ENCODE assay signal across 1 cellular context in genomic region chr22:19691721-19692341, GRCh38.
TF ChIP-seq lines count a peak whose summit lies in the region.

No MANE protein-coding gene starts in this region.

TF ChIP-seq in K562, 482 proteins besides CTCF, POLR2A, EP300 and RAD21 (continued from another document and continues in another):
- TF ChIP-seq ZNF398 (CRISPR knock-in tag; IDR thresholded peaks at IDR 0.05) (no peak), ZNF124 (CRISPR knock-in tag; IDR thresholded peaks at IDR 0.05) (no peak), SMAD2 (IDR thresholded peaks at IDR 0.05; ENCODE audit: low read depth, low read length) (no peak), ATF1 (CRISPR knock-in tag; IDR thresholded peaks at IDR 0.05) (no peak), ATF1 (tag; IDR thresholded peaks at IDR 0.05) (peak; percentile 69), KDM2B (CRISPR knock-in tag; IDR thresholded peaks at IDR 0.05) (0 out of 2 replicates have a peak, but pooled peaks have one; percentile 73), MAFG (tag; conservative IDR thresholded peaks at IDR 0.05) (peak; percentile 78), RNF219 (CRISPR knock-in tag; IDR thresholded peaks at IDR 0.05) (no peak), HIVEP1 (CRISPR knock-in tag; IDR thresholded peaks at IDR 0.05) (no peak), NR2C1 (IDR thresholded peaks at IDR 0.05) (no peak), NR2C1 (tag; IDR thresholded peaks at IDR 0.05) (0 out of 2 replicates have a peak, but pooled peaks have one; percentile 11), TBL1XR1 (IDR thresholded peaks at IDR 0.05; ENCODE audit: low read length in 2 of 2) (peak; percentile 52 to 62; a peak in 2 of 4 replicates), ZNF316 (IDR thresholded peaks at IDR 0.05) (peak; percentile 92), NFE2 (IDR thresholded peaks at IDR 0.05; ENCODE audit: low read depth) (peak; percentile 80), RAD51 (IDR thresholded peaks at IDR 0.05; ENCODE audit: borderline replicate concordance, low read depth) (no peak), NR3C1 (CRISPR knock-in tag; IDR thresholded peaks at IDR 0.05) (no peak), ZNF589 (CRISPR knock-in tag; IDR thresholded peaks at IDR 0.05; ENCODE audit: low read depth) (peak; percentile 34; the same call in 1 of the 2 replicates), E2F5 (CRISPR knock-in tag; IDR thresholded peaks at IDR 0.05) (no peak), ZNF165 (CRISPR knock-in tag; IDR thresholded peaks at IDR 0.05; ENCODE audit: borderline replicate concordance) (0 out of 2 replicates have a peak, but pooled peaks have one; percentile 31), CTCFL (IDR thresholded peaks at IDR 0.05; ENCODE audit: borderline replicate concordance, insufficient read depth, low read depth, low read length, poor library complexity, severe bottlenecking) (no peak), PRPF4 (IDR thresholded peaks at IDR 0.05; ENCODE audit: insufficient read depth, low read depth, low read length, poor library complexity, severe bottlenecking) (no peak), ZBTB40 (IDR thresholded peaks at IDR 0.05) (peak; percentile 71), ZBTB40 (CRISPR knock-in tag; IDR thresholded peaks at IDR 0.05) (peak; percentile 54), SOX6 (IDR thresholded peaks at IDR 0.05) (peak; percentile 60; the same call in 1 of the 2 replicates), MAFF (IDR thresholded peaks at IDR 0.05; ENCODE audit: low read length) (peak; percentile 2), MYC (IDR thresholded peaks at IDR 0.05; ENCODE audit: low read depth, low read length) (peak; percentile 40; the same call in 1 of the 2 replicates), MYC (CRISPR knock-in tag; IDR thresholded peaks at IDR 0.05; ENCODE audit: borderline replicate concordance, low read depth) (no peak), ZNF197 (CRISPR knock-in tag; IDR thresholded peaks at IDR 0.05; ENCODE audit: low read depth) (no peak), ZEB2 (IDR thresholded peaks at IDR 0.05) (0 out of 2 replicates have a peak, but pooled peaks have one; percentile 68), ZNF140 (CRISPR knock-in tag; IDR thresholded peaks at IDR 0.05) (no peak), ZNF224 (CRISPR knock-in tag; IDR thresholded peaks at IDR 0.05) (no peak)
- TF ChIP-seq, protein P1, sequence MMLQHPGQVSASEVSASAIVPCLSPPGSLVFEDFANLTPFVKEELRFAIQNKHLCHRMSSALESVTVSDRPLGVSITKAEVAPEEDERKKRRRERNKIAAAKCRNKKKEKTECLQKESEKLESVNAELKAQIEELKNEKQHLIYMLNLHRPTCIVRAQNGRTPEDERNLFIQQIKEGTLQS (IDR thresholded peaks at IDR 0.05) = no peak
- TF ChIP-seq, protein P1 (CRISPR knock-in tag; conservative IDR thresholded peaks at IDR 0.05) = peak; percentile 91
- TF ChIP-seq, protein P2, sequence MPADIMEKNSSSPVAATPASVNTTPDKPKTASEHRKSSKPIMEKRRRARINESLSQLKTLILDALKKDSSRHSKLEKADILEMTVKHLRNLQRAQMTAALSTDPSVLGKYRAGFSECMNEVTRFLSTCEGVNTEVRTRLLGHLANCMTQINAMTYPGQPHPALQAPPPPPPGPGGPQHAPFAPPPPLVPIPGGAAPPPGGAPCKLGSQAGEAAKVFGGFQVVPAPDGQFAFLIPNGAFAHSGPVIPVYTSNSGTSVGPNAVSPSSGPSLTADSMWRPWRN (IDR thresholded peaks at IDR 0.05; ENCODE audit: low read depth) = peak; percentile 10; the same call in 1 of the 2 replicates
- TF ChIP-seq, protein P3, sequence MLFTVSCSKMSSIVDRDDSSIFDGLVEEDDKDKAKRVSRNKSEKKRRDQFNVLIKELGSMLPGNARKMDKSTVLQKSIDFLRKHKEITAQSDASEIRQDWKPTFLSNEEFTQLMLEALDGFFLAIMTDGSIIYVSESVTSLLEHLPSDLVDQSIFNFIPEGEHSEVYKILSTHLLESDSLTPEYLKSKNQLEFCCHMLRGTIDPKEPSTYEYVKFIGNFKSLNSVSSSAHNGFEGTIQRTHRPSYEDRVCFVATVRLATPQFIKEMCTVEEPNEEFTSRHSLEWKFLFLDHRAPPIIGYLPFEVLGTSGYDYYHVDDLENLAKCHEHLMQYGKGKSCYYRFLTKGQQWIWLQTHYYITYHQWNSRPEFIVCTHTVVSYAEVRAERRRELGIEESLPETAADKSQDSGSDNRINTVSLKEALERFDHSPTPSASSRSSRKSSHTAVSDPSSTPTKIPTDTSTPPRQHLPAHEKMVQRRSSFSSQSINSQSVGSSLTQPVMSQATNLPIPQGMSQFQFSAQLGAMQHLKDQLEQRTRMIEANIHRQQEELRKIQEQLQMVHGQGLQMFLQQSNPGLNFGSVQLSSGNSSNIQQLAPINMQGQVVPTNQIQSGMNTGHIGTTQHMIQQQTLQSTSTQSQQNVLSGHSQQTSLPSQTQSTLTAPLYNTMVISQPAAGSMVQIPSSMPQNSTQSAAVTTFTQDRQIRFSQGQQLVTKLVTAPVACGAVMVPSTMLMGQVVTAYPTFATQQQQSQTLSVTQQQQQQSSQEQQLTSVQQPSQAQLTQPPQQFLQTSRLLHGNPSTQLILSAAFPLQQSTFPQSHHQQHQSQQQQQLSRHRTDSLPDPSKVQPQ (CRISPR knock-in tag; IDR thresholded peaks at IDR 0.05; ENCODE audit: borderline replicate concordance) = no peak
- TF ChIP-seq, protein P4, sequence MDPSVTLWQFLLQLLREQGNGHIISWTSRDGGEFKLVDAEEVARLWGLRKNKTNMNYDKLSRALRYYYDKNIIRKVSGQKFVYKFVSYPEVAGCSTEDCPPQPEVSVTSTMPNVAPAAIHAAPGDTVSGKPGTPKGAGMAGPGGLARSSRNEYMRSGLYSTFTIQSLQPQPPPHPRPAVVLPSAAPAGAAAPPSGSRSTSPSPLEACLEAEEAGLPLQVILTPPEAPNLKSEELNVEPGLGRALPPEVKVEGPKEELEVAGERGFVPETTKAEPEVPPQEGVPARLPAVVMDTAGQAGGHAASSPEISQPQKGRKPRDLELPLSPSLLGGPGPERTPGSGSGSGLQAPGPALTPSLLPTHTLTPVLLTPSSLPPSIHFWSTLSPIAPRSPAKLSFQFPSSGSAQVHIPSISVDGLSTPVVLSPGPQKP (CRISPR knock-in tag; IDR thresholded peaks at IDR 0.05) = no peak
